1 cellular context compared by ENCODE assay signal in genomic region chr13:39596685-39597084, GRCh38.
TF ChIP-seq lines count a peak whose summit lies in the region.

No MANE protein-coding gene starts in this region.

TF ChIP-seq in GM12878, 131 proteins besides CTCF, POLR2A, EP300 and RAD21:
- TF ChIP-seq LARP7 (IDR thresholded peaks at IDR 0.05) (no peak), FOXK2 (IDR thresholded peaks at IDR 0.05) (no peak), RUNX3 (IDR thresholded peaks at IDR 0.05; ENCODE audit: low read length) (no peak), ZZZ3 (IDR thresholded peaks at IDR 0.05; ENCODE audit: control insufficient read depth, insufficient read length, low read depth) (no peak), EGR1 (IDR thresholded peaks at IDR 0.05; ENCODE audit: borderline replicate concordance in 1 of 2, low read depth in 2 of 2, low read length in 2 of 2) (no peak), IRF4 (IDR thresholded peaks at IDR 0.05; ENCODE audit: low read depth, low read length) (no peak), TCF3 (IDR thresholded peaks at IDR 0.05; ENCODE audit: borderline replicate concordance, insufficient read depth, low read depth, low read length) (no peak), RB1 (IDR thresholded peaks at IDR 0.05; ENCODE audit: borderline replicate concordance) (no peak), EED (IDR thresholded peaks at IDR 0.05; ENCODE audit: low read depth) (no peak), PAX8 (IDR thresholded peaks at IDR 0.05) (no peak), ZNF687 (IDR thresholded peaks at IDR 0.05) (no peak), SMAD5 (IDR thresholded peaks at IDR 0.05; ENCODE audit: low read depth) (no peak), MEF2A (IDR thresholded peaks at IDR 0.05; ENCODE audit: insufficient read depth, low read depth, low read length) (no peak), SREBF1 (IDR thresholded peaks at IDR 0.05; ENCODE audit: low read length) (no peak), MTA2 (IDR thresholded peaks at IDR 0.05; ENCODE audit: low read depth) (no peak), JUND (IDR thresholded peaks at IDR 0.05; ENCODE audit: low read depth, low read length) (no peak)
- TF ChIP-seq, protein P1, sequence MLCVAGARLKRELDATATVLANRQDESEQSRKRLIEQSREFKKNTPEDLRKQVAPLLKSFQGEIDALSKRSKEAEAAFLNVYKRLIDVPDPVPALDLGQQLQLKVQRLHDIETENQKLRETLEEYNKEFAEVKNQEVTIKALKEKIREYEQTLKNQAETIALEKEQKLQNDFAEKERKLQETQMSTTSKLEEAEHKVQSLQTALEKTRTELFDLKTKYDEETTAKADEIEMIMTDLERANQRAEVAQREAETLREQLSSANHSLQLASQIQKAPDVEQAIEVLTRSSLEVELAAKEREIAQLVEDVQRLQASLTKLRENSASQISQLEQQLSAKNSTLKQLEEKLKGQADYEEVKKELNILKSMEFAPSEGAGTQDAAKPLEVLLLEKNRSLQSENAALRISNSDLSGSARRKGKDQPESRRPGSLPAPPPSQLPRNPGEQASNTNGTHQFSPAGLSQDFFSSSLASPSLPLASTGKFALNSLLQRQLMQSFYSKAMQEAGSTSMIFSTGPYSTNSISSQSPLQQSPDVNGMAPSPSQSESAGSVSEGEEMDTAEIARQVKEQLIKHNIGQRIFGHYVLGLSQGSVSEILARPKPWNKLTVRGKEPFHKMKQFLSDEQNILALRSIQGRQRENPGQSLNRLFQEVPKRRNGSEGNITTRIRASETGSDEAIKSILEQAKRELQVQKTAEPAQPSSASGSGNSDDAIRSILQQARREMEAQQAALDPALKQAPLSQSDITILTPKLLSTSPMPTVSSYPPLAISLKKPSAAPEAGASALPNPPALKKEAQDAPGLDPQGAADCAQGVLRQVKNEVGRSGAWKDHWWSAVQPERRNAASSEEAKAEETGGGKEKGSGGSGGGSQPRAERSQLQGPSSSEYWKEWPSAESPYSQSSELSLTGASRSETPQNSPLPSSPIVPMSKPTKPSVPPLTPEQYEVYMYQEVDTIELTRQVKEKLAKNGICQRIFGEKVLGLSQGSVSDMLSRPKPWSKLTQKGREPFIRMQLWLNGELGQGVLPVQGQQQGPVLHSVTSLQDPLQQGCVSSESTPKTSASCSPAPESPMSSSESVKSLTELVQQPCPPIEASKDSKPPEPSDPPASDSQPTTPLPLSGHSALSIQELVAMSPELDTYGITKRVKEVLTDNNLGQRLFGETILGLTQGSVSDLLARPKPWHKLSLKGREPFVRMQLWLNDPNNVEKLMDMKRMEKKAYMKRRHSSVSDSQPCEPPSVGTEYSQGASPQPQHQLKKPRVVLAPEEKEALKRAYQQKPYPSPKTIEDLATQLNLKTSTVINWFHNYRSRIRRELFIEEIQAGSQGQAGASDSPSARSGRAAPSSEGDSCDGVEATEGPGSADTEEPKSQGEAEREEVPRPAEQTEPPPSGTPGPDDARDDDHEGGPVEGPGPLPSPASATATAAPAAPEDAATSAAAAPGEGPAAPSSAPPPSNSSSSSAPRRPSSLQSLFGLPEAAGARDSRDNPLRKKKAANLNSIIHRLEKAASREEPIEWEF (IDR thresholded peaks at IDR 0.05; ENCODE audit: insufficient replicate concordance, low read depth, low read length) = no peak
- TF ChIP-seq, protein P2, sequence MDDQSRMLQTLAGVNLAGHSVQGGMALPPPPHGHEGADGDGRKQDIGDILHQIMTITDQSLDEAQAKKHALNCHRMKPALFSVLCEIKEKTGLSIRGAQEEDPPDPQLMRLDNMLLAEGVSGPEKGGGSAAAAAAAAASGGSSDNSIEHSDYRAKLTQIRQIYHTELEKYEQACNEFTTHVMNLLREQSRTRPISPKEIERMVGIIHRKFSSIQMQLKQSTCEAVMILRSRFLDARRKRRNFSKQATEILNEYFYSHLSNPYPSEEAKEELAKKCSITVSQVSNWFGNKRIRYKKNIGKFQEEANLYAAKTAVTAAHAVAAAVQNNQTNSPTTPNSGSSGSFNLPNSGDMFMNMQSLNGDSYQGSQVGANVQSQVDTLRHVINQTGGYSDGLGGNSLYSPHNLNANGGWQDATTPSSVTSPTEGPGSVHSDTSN (IDR thresholded peaks at IDR 0.05; ENCODE audit: insufficient replicate concordance, low read depth, low read length) = no peak
- TF ChIP-seq, protein P3, sequence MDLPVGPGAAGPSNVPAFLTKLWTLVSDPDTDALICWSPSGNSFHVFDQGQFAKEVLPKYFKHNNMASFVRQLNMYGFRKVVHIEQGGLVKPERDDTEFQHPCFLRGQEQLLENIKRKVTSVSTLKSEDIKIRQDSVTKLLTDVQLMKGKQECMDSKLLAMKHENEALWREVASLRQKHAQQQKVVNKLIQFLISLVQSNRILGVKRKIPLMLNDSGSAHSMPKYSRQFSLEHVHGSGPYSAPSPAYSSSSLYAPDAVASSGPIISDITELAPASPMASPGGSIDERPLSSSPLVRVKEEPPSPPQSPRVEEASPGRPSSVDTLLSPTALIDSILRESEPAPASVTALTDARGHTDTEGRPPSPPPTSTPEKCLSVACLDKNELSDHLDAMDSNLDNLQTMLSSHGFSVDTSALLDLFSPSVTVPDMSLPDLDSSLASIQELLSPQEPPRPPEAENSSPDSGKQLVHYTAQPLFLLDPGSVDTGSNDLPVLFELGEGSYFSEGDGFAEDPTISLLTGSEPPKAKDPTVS (IDR thresholded peaks at IDR 0.05; ENCODE audit: low read depth, low read length) = no peak
TF ChIP-seq in GM12878: peak in this region for 0.
